In genomic region chr16:90018297-90019200, GRCh38 we compare ENCODE assay signal across 8 cellular contexts. TPM values are rescaled to one million over a fixed set of nuclear protein-coding genes. Genes with fewer than 3 reads are reported as not detected.
DNase-seq lines count a peak whose midpoint lies in the region; ATAC-seq and TF ChIP-seq lines count a peak whose summit lies in the region.

No MANE protein-coding gene starts in this region.

- peak overlapping the region; percentile 89 for H3K4me3 Mint-ChIP-seq in endothelial cell (ENCODE audit: unreplicated experiment)
- peak overlapping the region; percentile 45 for H3K4me3 Mint-ChIP-seq in natural killer cell treated with Interleukin-12 subunit alpha and Interleukin-12 subunit beta and Interleukin-15 and Interleukin-18, amount 100 ng/mL, for 72 hours

- H3K27ac Mint-ChIP-seq in endothelial cell (ENCODE audit: unreplicated experiment) = no peak overlapping the region
- no peak overlapping the region for H3K27ac Mint-ChIP-seq in natural killer cell treated with Interleukin-12 subunit alpha and Interleukin-12 subunit beta and Interleukin-15 and Interleukin-18, amount 100 ng/mL, for 72 hours

- no peak overlapping the region for H3K27ac ChIP-seq in OCI-LY7 (ENCODE audit: low read depth, low read length, poor library complexity, severe bottlenecking)

- H3K27me3 Mint-ChIP-seq in endothelial cell (ENCODE audit: unreplicated experiment) = peaks cover 3% of the 10 kb centered on the region
- H3K27me3 Mint-ChIP-seq in natural killer cell treated with Interleukin-12 subunit alpha and Interleukin-12 subunit beta and Interleukin-15 and Interleukin-18, amount 100 ng/mL, for 72 hours = peaks cover 7 to 17% of the 10 kb centered on the region in 2 donors

- no TSS peak for BruUV-seq in OCI-LY7 (replicated peaks; lab: Mats Ljungman, UMichigan)

- CTCF ChIA-PET in OCI-LY7 (lab: Charles Lee; ENCODE audit: unreplicated experiment) = no interaction called here

- TF ChIP-seq CTCF in GM06990 (IDR thresholded peaks at IDR 0.05; ENCODE audit: insufficient read depth, low read length, poor library complexity, severe bottlenecking) (no peak), OCI-LY7 (conservative IDR thresholded peaks at IDR 0.05; ENCODE audit: low read length) (no peak), endothelial cell (IDR thresholded peaks at IDR 0.05; ENCODE audit: unreplicated experiment) (no peak)

- H3K4me1 ChIP-seq in OCI-LY7 (ENCODE audit: insufficient read depth, low read length, poor library complexity, severe bottlenecking) = peaks cover 33% of the 10 kb centered on the region

- intact Hi-C loops in OCI-LY7 (cut with micrococcal nuclease; ENCODE audit: unreplicated experiment) = loop anchor here (10.0 kb wide), 1 partner anchor 314 kb away; the partner anchor contains the start of gene SPATA2L

- POLR2A ChIA-PET in OCI-LY7 (lab: Charles Lee) = no interaction called here

- no peaks in the 10 kb centered on the region for H3K79me2 ChIP-seq in OCI-LY7 (ENCODE audit: insufficient read depth, low read depth, low read length)

- H3K4me3 ChIP-seq in GM06990 (replicated peaks; ENCODE audit: low read depth, low read length) (peak overlapping the region; percentile 53), OCI-LY7 (ENCODE audit: low read depth, low read length, poor library complexity, severe bottlenecking) (peak overlapping the region; percentile 63)

- H3K36me3 ChIP-seq in GM06990 (ENCODE audit: control insufficient read depth, insufficient read depth, low read length) (no peaks in the 10 kb centered on the region), OCI-LY7 (ENCODE audit: insufficient read depth, low read length) (no peaks in the 10 kb centered on the region)

- H3K4me2 ChIP-seq in OCI-LY7 (ENCODE audit: low read length) = peak overlapping the region; percentile 71

- H3K9me3 ChIP-seq in OCI-LY7 (ENCODE audit: low read length) = no peaks in the 10 kb centered on the region

- DNase-seq in GM06990 (ENCODE audit: extremely low read depth, insufficient read length) (no peak), OCI-LY7 (ENCODE audit: low spot score) (no peak), endothelial cell (ENCODE audit: low spot score) (peak; percentile 31), OCI-M2 (lab: John Stamatoyannopoulos, UW; ENCODE audit: unreplicated experiment) (no peak)
- DNase-seq in natural killer cell treated with Interleukin-12 subunit alpha and Interleukin-12 subunit beta and Interleukin-15 and Interleukin-18, amount 100 ng/mL, for 72 hours (ENCODE audit: low spot score) = peak; percentile 53

- H3K9me3 Mint-ChIP-seq in endothelial cell (ENCODE audit: unreplicated experiment) = no peaks in the 10 kb centered on the region
- no peaks in the 10 kb centered on the region for H3K9me3 Mint-ChIP-seq in natural killer cell treated with Interleukin-12 subunit alpha and Interleukin-12 subunit beta and Interleukin-15 and Interleukin-18, amount 100 ng/mL, for 72 hours

- no peaks in the 10 kb centered on the region; the same call in 1 of the 2 replicates for H3K27me3 ChIP-seq in GM06990 (replicated peaks; ENCODE audit: control insufficient read depth, insufficient read depth, low read length)

- ATAC-seq in natural killer cell treated with Interleukin-12 subunit alpha and Interleukin-12 subunit beta and Interleukin-15 and Interleukin-18, amount 100 ng/mL, for 72 hours = no peak
- no peak for ATAC-seq in GM21381 (IDR thresholded peaks at IDR 0.05; ENCODE audit: unreplicated experiment)
- no peak for ATAC-seq in HG03039 (IDR thresholded peaks at IDR 0.05; ENCODE audit: unreplicated experiment)
- ATAC-seq in GM19035 (IDR thresholded peaks at IDR 0.05; ENCODE audit: unreplicated experiment) = no peak

- H3K9me2 ChIP-seq in OCI-LY7 (ENCODE audit: insufficient read depth, low read length) = no peaks in the 10 kb centered on the region

- peaks cover 9% of the 10 kb centered on the region for H3K36me3 Mint-ChIP-seq in endothelial cell (ENCODE audit: low read depth, unreplicated experiment)
- H3K36me3 Mint-ChIP-seq in natural killer cell treated with Interleukin-12 subunit alpha and Interleukin-12 subunit beta and Interleukin-15 and Interleukin-18, amount 100 ng/mL, for 72 hours = peaks cover 5% of the 10 kb centered on the region

- no peaks in the 10 kb centered on the region for H4K20me1 ChIP-seq in OCI-LY7 (ENCODE audit: insufficient read depth, low read length)

- H2AFZ ChIP-seq in OCI-LY7 (ENCODE audit: low read length) = no peak overlapping the region

- peaks cover 22% of the 10 kb centered on the region for H3K4me1 Mint-ChIP-seq in endothelial cell (ENCODE audit: unreplicated experiment)
- H3K4me1 Mint-ChIP-seq in natural killer cell treated with Interleukin-12 subunit alpha and Interleukin-12 subunit beta and Interleukin-15 and Interleukin-18, amount 100 ng/mL, for 72 hours (ENCODE audit: low read depth in 2 of 2) = peaks cover 9 to 16% of the 10 kb centered on the region in 2 donors

RNA-seq across cellular contexts. Expression of gene DBNDD1, which starts 0.7 kb away (rescaled TPM):
- total RNA-seq in OCI-LY7 (2014; rRNA removed; shearing (Covaris generic)) = 0.98 and 1.1 TPM in 2 replicates
- 0.57 and 0.85 TPM in 2 replicates for total RNA-seq in OCI-LY7 (2022)
- 36.8 TPM for total RNA-seq in endothelial cell (ENCODE audit: unreplicated experiment)
- total RNA-seq in natural killer cell treated with Interleukin-12 subunit alpha and Interleukin-12 subunit beta and Interleukin-15 and Interleukin-18, amount 100 ng/mL, for 72 hours = not detected

RNA-seq across cellular contexts. Expression of gene PRDM7, which starts 58.6 kb away (rescaled TPM):
- not detected in 2 replicates for total RNA-seq in OCI-LY7 (2014; rRNA removed; shearing (Covaris generic))
- not detected in 2 replicates for total RNA-seq in OCI-LY7 (2022)
- total RNA-seq in endothelial cell (ENCODE audit: unreplicated experiment) = not detected
- total RNA-seq in natural killer cell treated with Interleukin-12 subunit alpha and Interleukin-12 subunit beta and Interleukin-15 and Interleukin-18, amount 100 ng/mL, for 72 hours = not detected

Comparison
In these comparisons a context has a peak if more than half of its experiments do, and no peak if none do; other contexts are left out.
1. DNase-seq: peak in endothelial cell (single experiment) and natural killer cell treated with Interleukin-12 subunit alpha and Interleukin-12 subunit beta and Interleukin-15 and Interleukin-18, amount 100 ng/mL, for 72 hours (single experiment); none in GM06990 (single experiment), OCI-LY7 (single experiment) and OCI-M2 (single experiment).
2. RNA of gene DBNDD1, which starts 0.7 kb away (total RNA-seq): 36.8 TPM in endothelial cell (single experiment); 0.57 to 1.1 TPM in OCI-LY7 and not detected in natural killer cell treated with Interleukin-12 subunit alpha and Interleukin-12 subunit beta and Interleukin-15 and Interleukin-18, amount 100 ng/mL, for 72 hours; every median in the first group is over 10 times any median in the second.